9 cellular contexts compared by ENCODE assay signal in the genomic region with DNA sequence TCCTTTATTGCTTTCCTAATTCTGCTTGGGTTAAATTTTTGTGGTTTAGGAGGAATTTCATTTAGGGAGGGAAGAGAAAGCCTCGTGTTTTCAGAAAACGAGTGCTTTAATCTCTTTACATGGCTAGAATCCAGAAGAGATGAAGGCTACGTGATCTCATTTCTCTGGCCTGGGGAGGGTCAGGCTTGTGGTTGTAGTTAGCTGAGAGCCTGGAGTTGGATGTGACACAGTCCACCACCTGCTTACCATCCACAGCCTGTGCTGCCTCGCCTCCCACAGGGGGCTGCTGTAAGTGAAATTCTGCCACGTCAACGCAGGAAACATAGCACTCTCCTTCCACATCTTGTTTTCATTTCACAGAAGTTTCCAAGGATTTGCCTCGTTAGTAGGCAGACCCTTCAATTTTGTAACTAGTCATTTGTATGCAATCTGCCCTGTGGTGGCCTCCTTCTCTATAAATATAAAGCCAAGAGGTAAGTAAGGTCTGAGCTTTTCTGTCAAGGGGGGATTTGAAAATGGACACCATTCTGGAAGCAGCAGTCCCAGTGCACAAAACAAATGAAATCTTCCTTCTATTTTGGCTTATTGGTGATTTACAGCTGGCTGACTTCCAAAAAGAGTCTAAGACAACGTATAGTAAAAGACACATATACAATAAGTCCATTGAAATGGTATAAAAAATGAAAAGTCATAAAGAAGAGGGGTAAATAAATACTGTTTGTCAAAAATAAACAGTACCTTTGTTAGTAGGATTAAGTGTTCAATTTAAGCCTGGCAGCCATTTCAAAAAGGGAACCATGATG. TPM values are rescaled to one million over a fixed set of nuclear protein-coding genes. Genes with fewer than 3 reads are reported as not detected.
A peak's percentile ranks its signal among the peaks of the same experiment; 100 is the strongest.
DNase-seq lines count a peak whose midpoint lies in the region; ATAC-seq and TF ChIP-seq lines count a peak whose summit lies in the region.
"Had no signal": no experiment of that assay in that cellular context is flagged by ENCODE, and none has a peak within 500 bp of the region (broad histone marks: within the 10 kb centered on the region; RNA-seq: fewer than 3 reads in every experiment).

No MANE protein-coding gene starts in this region.

- H3K4me3 Mint-ChIP-seq in H9, result no peak overlapping the region
- H3K4me3 Mint-ChIP-seq: CD4-positive, CD25-positive, alpha-beta regulatory T cell had no signal

- H4K91ac ChIP-seq in H9 (ENCODE audit: insufficient read length, low read depth, low read length), result no peak overlapping the region

- no peak overlapping the region for H2AFZ ChIP-seq in H9 (ENCODE audit: low read length)

- H3K36me3 ChIP-seq in brain microvascular endothelial cell (replicated peaks), result no peaks in the 10 kb centered on the region
- no peaks in the 10 kb centered on the region for H3K36me3 ChIP-seq in left lung
- H3K36me3 ChIP-seq in aorta (ENCODE audit: control insufficient read depth in 1 of 2, insufficient read depth in 2 of 2, low read length in 1 of 2), result no peaks in the 10 kb centered on the region

- H2BK15ac ChIP-seq in H9 (ENCODE audit: low read depth, low read length), result no peak overlapping the region

- in situ Hi-C loops in brain microvascular endothelial cell (cut with HindIII; ENCODE audit: low pct_ligation_motif_present, low sequenced_read_pairs), result no loop called here

- 4 to 8% methylated on average over 8 of the region's 8 CpGs for WGBS in aorta, 2 donors
- WGBS in H9 (ENCODE audit: extremely low coverage, insufficient read length, low lambda C conversion rate), result no CpG with 5 or more reads among the region's 8 CpGs

- H3T11ph ChIP-seq in H9 (ENCODE audit: low read length), result no peak overlapping the region

- H3K9me3 ChIP-seq in left lung (no peaks in the 10 kb centered on the region), aorta (ENCODE audit: control insufficient read depth, low read length) (no peaks in the 10 kb centered on the region), H9 (ENCODE audit: control insufficient read depth, low read depth, low read length) (no peaks in the 10 kb centered on the region)

- H3K4me1 ChIP-seq in left lung (peaks cover 0 to 41% of the 10 kb centered on the region in 2 donors), aorta (ENCODE audit: control insufficient read depth in 1 of 2, insufficient read depth in 2 of 2, low read length in 2 of 2) (no peaks in the 10 kb centered on the region), H9 (ENCODE audit: insufficient read depth, low read length) (peaks cover 4% of the 10 kb centered on the region; the same call in 1 of the 2 replicates)

- no peaks in the 10 kb centered on the region for H4K20me1 ChIP-seq in H9 (ENCODE audit: control insufficient read depth, insufficient read depth, insufficient read length)

- no peak overlapping the region for H3K56ac ChIP-seq in H9 (ENCODE audit: insufficient read length, low read depth, low read length)

- no peak overlapping the region for H3K18ac ChIP-seq in H9 (ENCODE audit: insufficient read length, low read depth, low read length)

- no peak overlapping the region for H3K27ac Mint-ChIP-seq in H9
- H3K27ac Mint-ChIP-seq: CD4-positive, CD25-positive, alpha-beta regulatory T cell had no signal

- no peak overlapping the region for H4K8ac ChIP-seq in H9 (replicated peaks; ENCODE audit: insufficient read length, low read depth, low read length)

- H3K9me3 Mint-ChIP-seq in H9, result no peaks in the 10 kb centered on the region
- H3K9me3 Mint-ChIP-seq: CD4-positive, CD25-positive, alpha-beta regulatory T cell had no signal

- H3K4ac ChIP-seq in H9 (ENCODE audit: low read depth, low read length), result no peak overlapping the region

- peak; percentile 48 for ATAC-seq in left lung
- no peak for ATAC-seq in aorta (ENCODE audit: low FRiP score)
- ATAC-seq in HG02763 (IDR thresholded peaks at IDR 0.05; ENCODE audit: unreplicated experiment), result no peak

- H3K27ac ChIP-seq in brain microvascular endothelial cell (peak overlapping the region; percentile 88), left lung (peak overlapping the region; percentile 42 to 81), aorta (ENCODE audit: low read depth in 1 of 2, low read length in 2 of 2) (peak overlapping the region; percentile 6 to 59), H9 (ENCODE audit: insufficient read length, low read depth, low read length) (no peak overlapping the region)

- H3K9ac ChIP-seq in H9 (ENCODE audit: extremely low read depth, insufficient read length, low read length), result no peak overlapping the region

- no peak overlapping the region for H2BK5ac ChIP-seq in H9 (ENCODE audit: insufficient read length, low read length)

- DNase-seq in SHP77 (lab: John Stamatoyannopoulos, UW) (peak; percentile 14 to 21), SHP77 treated with DMSO at 0.1 percent for 48 hours (lab: John Stamatoyannopoulos, UW) (no peak), brain microvascular endothelial cell (peak; percentile 96), left lung (peak in 1 of 2 donors; percentile 44), aorta (peak in 1 of 2 donors; percentile 71), H9 (no peak)
- DNase-seq in activated CD4-positive, alpha-beta T cell treated with anti-CD3 and anti-CD28 coated beads for 48 hours, result no peak
- DNase-seq: CD4-positive, CD25-positive, alpha-beta regulatory T cell had no signal

- no peaks in the 10 kb centered on the region for H3K36me3 Mint-ChIP-seq in H9 (ENCODE audit: insufficient read depth in 1 of 3, low read depth in 3 of 3)
- H3K36me3 Mint-ChIP-seq: CD4-positive, CD25-positive, alpha-beta regulatory T cell had no signal

- no peaks in the 10 kb centered on the region for H3K27me3 ChIP-seq in brain microvascular endothelial cell (replicated peaks)
- peaks cover 0 to 34% of the 10 kb centered on the region in 2 donors for H3K27me3 ChIP-seq in left lung
- no peaks in the 10 kb centered on the region for H3K27me3 ChIP-seq in aorta (ENCODE audit: control insufficient read depth in 1 of 2, insufficient read depth in 2 of 2, low read length in 1 of 2)
- H3K27me3 ChIP-seq in H9 (ENCODE audit: insufficient read depth, low read length), result peaks cover 4% of the 10 kb centered on the region; the same call in 1 of the 2 replicates

- peaks cover 6% of the 10 kb centered on the region for H3K23me2 ChIP-seq in H9 (ENCODE audit: insufficient read length, low read depth, low read length, poor library complexity, severe bottlenecking)

- no peak overlapping the region for H2BK12ac ChIP-seq in H9 (ENCODE audit: insufficient read length, low read depth, low read length)

- intact Hi-C loops in left lung (cut with DNase I), result no loop called here
- intact Hi-C loops in aorta (cut with DNase I), result no loop called here

- no peak overlapping the region for H2AK5ac ChIP-seq in H9 (ENCODE audit: insufficient read length, low read length)

- peaks cover 59% of the 10 kb centered on the region for H3K27me3 Mint-ChIP-seq in H9 (ENCODE audit: low read depth)

- no peaks in the 10 kb centered on the region for H3K79me2 ChIP-seq in H9 (ENCODE audit: insufficient read depth, low read length)

- peaks cover 26 to 34% of the 10 kb centered on the region in 2 experiments for H3K4me1 Mint-ChIP-seq in H9

- TF ChIP-seq CTCF in brain microvascular endothelial cell (IDR thresholded peaks at IDR 0.05; ENCODE audit: low read depth, low read length, missing control alignments), result peak; percentile 38
- TF ChIP-seq CTCF in left lung (IDR thresholded peaks at IDR 0.05), result no peak
- TF ChIP-seq CTCF in H9 (conservative IDR thresholded peaks at IDR 0.05), result no peak

- no peak overlapping the region for H4K5ac ChIP-seq in H9 (ENCODE audit: insufficient read length, low read depth, low read length)

- H3K4me3 ChIP-seq in brain microvascular endothelial cell (ENCODE audit: low read depth, low read length) (no peak overlapping the region), left lung (no peak overlapping the region), aorta (ENCODE audit: low read length in 2 of 2) (no peak overlapping the region)

- no peak overlapping the region for H2BK20ac ChIP-seq in H9 (ENCODE audit: low read depth, low read length, poor library complexity, severe bottlenecking)

- H2BK120ac ChIP-seq in H9 (ENCODE audit: low read depth, low read length, poor library complexity, severe bottlenecking), result no peak overlapping the region

- H3K4me2 ChIP-seq in H9 (ENCODE audit: insufficient read depth, insufficient read length, low read length), result no peak overlapping the region

- no peaks in the 10 kb centered on the region for H3K79me1 ChIP-seq in H9 (ENCODE audit: insufficient read depth, low read depth, low read length, poor library complexity, severe bottlenecking)

- no peak overlapping the region for H3K14ac ChIP-seq in H9 (ENCODE audit: insufficient read depth, low read length)

- H3K23ac ChIP-seq in H9 (ENCODE audit: insufficient read length, low read depth, low read length), result no peak overlapping the region

RNA-seq across cellular contexts. Expression of a gene that starts 3.4 kb away (rescaled TPM):
- total RNA-seq in left lung (10 to 100 TPM; 12.4 to 27.9 TPM), aorta (10 to 100 TPM; 20.4 to 46.4 TPM), H9 (2021) (2.0 and 2.6 TPM in 2 replicates)
- polyA plus RNA-seq in aorta, result 1 to 10 TPM; 1.9 to 2.5 TPM

RNA-seq across cellular contexts. Expression of a gene that starts 43.0 kb away (rescaled TPM):
- total RNA-seq in left lung, result 10 to 100 TPM; 18.3 to 19.4 TPM
- 10 to 100 TPM; 17.0 to 19.0 TPM for total RNA-seq in aorta
- 1 to 10 TPM; 6.0 to 6.9 TPM for polyA plus RNA-seq in aorta
- total RNA-seq in H9 (2021), result 28.2 and 32.5 TPM in 2 replicates

Comparison
In these comparisons a context has a peak if more than half of its experiments do, and no peak if none do; other contexts are left out.
1. DNase-seq: peak in SHP77 (2 of 2) and brain microvascular endothelial cell (single experiment); none in SHP77 treated with DMSO at 0.1 percent for 48 hours (single experiment), H9 (single experiment) and activated CD4-positive, alpha-beta T cell treated with anti-CD3 and anti-CD28 coated beads for 48 hours (single experiment).